In genomic region chr11:73779084-73779902, GRCh38 we compare ENCODE assay signal across 8 cellular contexts. TPM values are rescaled to one million over a fixed set of nuclear protein-coding genes. Genes with fewer than 3 reads are reported as not detected.
A peak's percentile ranks its signal among the peaks of the same experiment; 100 is the strongest.
DNase-seq lines count a peak whose midpoint lies in the region; ATAC-seq and TF ChIP-seq lines count a peak whose summit lies in the region.

No MANE protein-coding gene starts in this region.

- H3K36me3 ChIP-seq in adrenal gland (replicated peaks in 1 of 2), result no peaks in the 10 kb centered on the region
- no peaks in the 10 kb centered on the region for H3K36me3 ChIP-seq in heart left ventricle

- TF ChIP-seq POLR2A in adrenal gland (IDR thresholded peaks at IDR 0.05) (peak; percentile 26 to 83), heart left ventricle (IDR thresholded peaks at IDR 0.05) (peak in 1 of 2 donors; percentile 61)

- H3K4me3 ChIP-seq in adrenal gland, result peak overlapping the region in 2 of 4 donors; percentile 52 to 58
- H3K4me3 ChIP-seq in heart left ventricle, result peak overlapping the region; percentile 26 to 71 (median 59)

- H3K4me1 ChIP-seq in adrenal gland (replicated peaks in 1 of 2), result peaks cover 10 to 12% of the 10 kb centered on the region in 2 donors
- peaks cover 0 to 13% (median 2%) of the 10 kb centered on the region in 12 donors for H3K4me1 ChIP-seq in heart left ventricle

- intact Hi-C loops in adrenal gland (cut with DNase I) (no loop called here), heart left ventricle (cut with DNase I) (loop anchor here in 7 of 10 donors (1.0 kb wide), 1 partner anchor 18 kb away; the partner anchor contains the start of gene RAB6A (in 7 of the 7))

- DNase-seq in GM13976 (ENCODE audit: low spot score), result peak; percentile 97
- DNase-seq in NCI-H1436 treated with DMSO at 0.1 percent for 48 hours (lab: John Stamatoyannopoulos, UW), result peak; percentile 91
- peak; percentile 96 for DNase-seq in T follicular helper cell (ENCODE audit: low read depth)
- DNase-seq in adrenal gland, result peak; percentile 98 to 100 (median 99)
- peak; percentile 98 to 99 (median 99) for DNase-seq in heart left ventricle
- DNase-seq in pons (ENCODE audit: low spot score), result peak; percentile 99
- peak; percentile 97 for DNase-seq in type B pancreatic cell (ENCODE audit: extremely low spot score, unreplicated experiment)

- peak overlapping the region; percentile 100 for H3K27ac Mint-ChIP-seq in type B pancreatic cell

- peak; percentile 99 for ATAC-seq in HG02852 (IDR thresholded peaks at IDR 0.05; ENCODE audit: unreplicated experiment)
- ATAC-seq in heart left ventricle, result peak; percentile 100

- peaks cover 5% of the 10 kb centered on the region for H3K4me1 Mint-ChIP-seq in type B pancreatic cell (ENCODE audit: unreplicated experiment)

- H3K36me3 Mint-ChIP-seq in type B pancreatic cell, result no peaks in the 10 kb centered on the region

- no peak for TF ChIP-seq CTCF in GM13976 (IDR thresholded peaks at IDR 0.05; ENCODE audit: borderline replicate concordance, control extremely low read depth, extremely low read depth, insufficient read depth, missing control alignments)
- TF ChIP-seq CTCF in adrenal gland (IDR thresholded peaks at IDR 0.05), result peak in 2 of 6 experiments; percentile 7 to 15
- TF ChIP-seq CTCF in heart left ventricle (IDR thresholded peaks at IDR 0.05), result peak in 2 of 12 donors; percentile 2 to 5
- no peak for TF ChIP-seq CTCF in type B pancreatic cell (conservative IDR thresholded peaks at IDR 0.05)

- no peaks in the 10 kb centered on the region for H3K27me3 Mint-ChIP-seq in type B pancreatic cell

- H3K9me3 Mint-ChIP-seq in type B pancreatic cell, result no peaks in the 10 kb centered on the region

- in situ Hi-C loops in GM13976 (cut with MboI; ENCODE audit: low sequenced_read_pairs, unreplicated experiment), result no loop called here

- H3K27ac ChIP-seq in adrenal gland (peak overlapping the region; percentile 72 to 97 (median 93)), heart left ventricle (peak overlapping the region; percentile 80 to 98 (median 94))

- H3K4me3 Mint-ChIP-seq in type B pancreatic cell, result peak overlapping the region; percentile 99

- H3K9me3 ChIP-seq in adrenal gland (replicated peaks in 1 of 3) (no peaks in the 10 kb centered on the region), heart left ventricle (no peaks in the 10 kb centered on the region)

- H3K27me3 ChIP-seq in adrenal gland (no peaks in the 10 kb centered on the region), heart left ventricle (no peaks in the 10 kb centered on the region)

- WGBS in adrenal gland, 4 donors, result 0 to 1% (median 0%) methylated on average over 14 to 30 of the region's 30 CpGs
- WGBS in heart left ventricle, 4 donors, result 0 to 1% (median 0%) methylated on average over 18 to 30 of the region's 30 CpGs

RNA-seq across cellular contexts. Expression of gene MRPL48, which starts 8.4 kb away (rescaled TPM):
- total RNA-seq in adrenal gland, result 10 to 100 TPM; 13.6 to 42.6 (median 28.7) TPM
- 10 to 100 TPM; 31.7 to 59.5 (median 32.3) TPM for polyA plus RNA-seq in adrenal gland
- total RNA-seq in heart left ventricle, result 10 to 100 TPM; 21.0 to 43.5 (median 39.4) TPM
- 10 to 100 TPM; 33.3 to 47.7 TPM for polyA plus RNA-seq in heart left ventricle
- total RNA-seq in type B pancreatic cell (ENCODE audit: low replicate concordance), result 35.9 and 43.7 TPM in 2 replicates

RNA-seq across cellular contexts. Expression of gene RAB6A, which starts 18.4 kb away (rescaled TPM):
- 100 to 1,000 TPM; 107 to 283 (median 143) TPM for total RNA-seq in adrenal gland
- 100 to 1,000 TPM in 1 of 3 donors, 10 to 100 TPM in 2; 27.8 to 277 (median 40.5) TPM for polyA plus RNA-seq in adrenal gland
- total RNA-seq in heart left ventricle, result 100 to 1,000 TPM in 7 of 9 donors, 10 to 100 TPM in 2; 92.2 to 143 (median 123) TPM
- 100 to 1,000 TPM in 1 of 2 donors, 10 to 100 TPM in 1; 41.7 to 110 TPM for polyA plus RNA-seq in heart left ventricle
- 86.7 and 123 TPM in 2 replicates for total RNA-seq in type B pancreatic cell (ENCODE audit: low replicate concordance)

Comparison
In these comparisons a context has a peak if more than half of its experiments do, and no peak if none do; other contexts are left out.
1. intact Hi-C loops: an anchor here in heart left ventricle (1.0 kb wide); none called in adrenal gland.